3 cellular contexts compared by ENCODE assay signal in the genomic region with DNA sequence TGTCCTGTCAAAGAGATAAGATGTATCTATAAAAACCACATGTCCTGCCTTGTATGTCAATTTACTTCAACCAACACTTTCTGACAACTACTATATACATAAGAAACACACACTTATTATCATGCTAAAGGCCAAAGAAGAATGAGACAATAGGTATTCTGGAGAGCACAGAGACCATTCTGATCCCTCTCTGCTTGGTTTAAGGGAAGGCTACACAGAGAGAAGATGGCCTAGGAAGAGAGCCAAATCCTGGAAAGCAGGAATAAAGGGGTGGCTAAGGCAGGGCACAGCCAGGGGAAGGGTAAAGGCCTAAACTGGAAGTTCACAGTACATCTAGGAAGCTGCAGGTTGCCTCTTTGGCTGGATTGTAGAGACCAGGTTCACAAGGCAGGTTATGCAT.
TF ChIP-seq lines count a peak whose summit lies in the region.

No MANE protein-coding gene starts in this region.

TF ChIP-seq in GM23338, 12 proteins besides CTCF, POLR2A, EP300 and RAD21:
- no peak for TF ChIP-seq EZH2phosphoT487 (IDR thresholded peaks at IDR 0.05; ENCODE audit: unreplicated experiment)
- TF ChIP-seq, protein P1, sequence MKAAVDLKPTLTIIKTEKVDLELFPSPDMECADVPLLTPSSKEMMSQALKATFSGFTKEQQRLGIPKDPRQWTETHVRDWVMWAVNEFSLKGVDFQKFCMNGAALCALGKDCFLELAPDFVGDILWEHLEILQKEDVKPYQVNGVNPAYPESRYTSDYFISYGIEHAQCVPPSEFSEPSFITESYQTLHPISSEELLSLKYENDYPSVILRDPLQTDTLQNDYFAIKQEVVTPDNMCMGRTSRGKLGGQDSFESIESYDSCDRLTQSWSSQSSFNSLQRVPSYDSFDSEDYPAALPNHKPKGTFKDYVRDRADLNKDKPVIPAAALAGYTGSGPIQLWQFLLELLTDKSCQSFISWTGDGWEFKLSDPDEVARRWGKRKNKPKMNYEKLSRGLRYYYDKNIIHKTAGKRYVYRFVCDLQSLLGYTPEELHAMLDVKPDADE (IDR thresholded peaks at IDR 0.05), result no peak
- no peak for TF ChIP-seq JUNB (IDR thresholded peaks at IDR 0.05; ENCODE audit: unreplicated experiment)
- TF ChIP-seq, protein P2, sequence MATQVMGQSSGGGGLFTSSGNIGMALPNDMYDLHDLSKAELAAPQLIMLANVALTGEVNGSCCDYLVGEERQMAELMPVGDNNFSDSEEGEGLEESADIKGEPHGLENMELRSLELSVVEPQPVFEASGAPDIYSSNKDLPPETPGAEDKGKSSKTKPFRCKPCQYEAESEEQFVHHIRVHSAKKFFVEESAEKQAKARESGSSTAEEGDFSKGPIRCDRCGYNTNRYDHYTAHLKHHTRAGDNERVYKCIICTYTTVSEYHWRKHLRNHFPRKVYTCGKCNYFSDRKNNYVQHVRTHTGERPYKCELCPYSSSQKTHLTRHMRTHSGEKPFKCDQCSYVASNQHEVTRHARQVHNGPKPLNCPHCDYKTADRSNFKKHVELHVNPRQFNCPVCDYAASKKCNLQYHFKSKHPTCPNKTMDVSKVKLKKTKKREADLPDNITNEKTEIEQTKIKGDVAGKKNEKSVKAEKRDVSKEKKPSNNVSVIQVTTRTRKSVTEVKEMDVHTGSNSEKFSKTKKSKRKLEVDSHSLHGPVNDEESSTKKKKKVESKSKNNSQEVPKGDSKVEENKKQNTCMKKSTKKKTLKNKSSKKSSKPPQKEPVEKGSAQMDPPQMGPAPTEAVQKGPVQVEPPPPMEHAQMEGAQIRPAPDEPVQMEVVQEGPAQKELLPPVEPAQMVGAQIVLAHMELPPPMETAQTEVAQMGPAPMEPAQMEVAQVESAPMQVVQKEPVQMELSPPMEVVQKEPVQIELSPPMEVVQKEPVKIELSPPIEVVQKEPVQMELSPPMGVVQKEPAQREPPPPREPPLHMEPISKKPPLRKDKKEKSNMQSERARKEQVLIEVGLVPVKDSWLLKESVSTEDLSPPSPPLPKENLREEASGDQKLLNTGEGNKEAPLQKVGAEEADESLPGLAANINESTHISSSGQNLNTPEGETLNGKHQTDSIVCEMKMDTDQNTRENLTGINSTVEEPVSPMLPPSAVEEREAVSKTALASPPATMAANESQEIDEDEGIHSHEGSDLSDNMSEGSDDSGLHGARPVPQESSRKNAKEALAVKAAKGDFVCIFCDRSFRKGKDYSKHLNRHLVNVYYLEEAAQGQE (IDR thresholded peaks at IDR 0.05; ENCODE audit: unreplicated experiment), result no peak
- TF ChIP-seq ZNF331 (CRISPR knock-in tag; IDR thresholded peaks at IDR 0.05; ENCODE audit: low read depth), result no peak
TF ChIP-seq in GM23338: peak in this region for 0.

TF ChIP-seq in HEK293, 187 proteins besides CTCF, POLR2A, EP300 and RAD21:
- 0 out of 2 replicates have a peak, but pooled peaks have one; percentile 43 for TF ChIP-seq ZBTB17 (tag by site-specific recombination; IDR thresholded peaks at IDR 0.05)
- no peak for TF ChIP-seq GFI1B (tag by site-specific recombination; IDR thresholded peaks at IDR 0.05)
TF ChIP-seq in HEK293: peak in this region for 1.

TF ChIP-seq in H1, 55 proteins besides CTCF, POLR2A, EP300 and RAD21:
- TF ChIP-seq POU5F1 (IDR thresholded peaks at IDR 0.05; ENCODE audit: low read depth, low read length) (0 out of 2 replicates have a peak, but pooled peaks have one; percentile 10), SIX5 (IDR thresholded peaks at IDR 0.05; ENCODE audit: low read depth, low read length) (no peak), E2F6 (IDR thresholded peaks at IDR 0.05) (no peak), CBX8 (IDR thresholded peaks at IDR 0.05; ENCODE audit: borderline replicate concordance, low read depth, low read length) (no peak)
